In the genomic region with DNA sequence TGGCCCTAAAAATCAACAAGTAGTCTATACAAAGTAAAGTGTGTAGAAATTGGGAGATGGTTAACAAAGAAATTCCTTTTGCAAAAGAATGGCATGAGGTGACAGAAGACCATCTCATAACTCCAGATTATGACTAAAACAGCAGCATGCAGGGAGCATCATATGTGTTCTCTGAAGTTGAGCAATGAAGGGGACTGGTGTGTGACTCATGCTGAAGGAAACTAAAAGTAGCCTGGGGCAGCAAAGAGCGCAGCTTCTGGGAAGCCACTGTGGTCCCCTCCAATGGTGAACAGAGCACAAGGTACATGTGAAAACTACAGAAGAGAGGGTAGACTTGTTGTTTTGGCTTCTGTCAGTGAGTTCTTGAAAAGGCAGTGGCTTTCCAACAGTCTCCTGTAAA, we compare ENCODE assay signal across 11 cellular contexts.
DNase-seq lines count a peak whose midpoint lies in the region; ATAC-seq and TF ChIP-seq lines count a peak whose summit lies in the region.
"Had no signal": no experiment of that assay in that cellular context is flagged by ENCODE, and none has a peak within 500 bp of the region (broad histone marks: within the 10 kb centered on the region; RNA-seq: fewer than 3 reads in every experiment).

No MANE protein-coding gene starts in this region.

- H3K36me3 ChIP-seq in PC-9 (ENCODE audit: low read depth) = no peaks in the 10 kb centered on the region
- H3K36me3 ChIP-seq: thoracic aorta had no signal

- H3F3A ChIP-seq in PC-9 (ENCODE audit: insufficient read depth, low read depth) = no peaks in the 10 kb centered on the region

- CTCF ChIA-PET in PC-9 (lab: Charles Lee) = no interaction called here

- POLR2A ChIA-PET in PC-9 (lab: Charles Lee; ENCODE audit: unreplicated experiment) = no interaction called here

- peak overlapping the region; percentile 20; the same call in 1 of the 2 replicates for H3K4me2 ChIP-seq in PC-9

- BruUV-seq in PC-9 (replicated peaks; lab: Mats Ljungman, UMichigan) = no TSS peak

- no peaks in the 10 kb centered on the region for H4K20me1 ChIP-seq in PC-9 (ENCODE audit: insufficient read depth)

- DNase-seq in AG08395 (ENCODE audit: low spot score) = peak; percentile 82
- DNase-seq in PC-9 = peak; percentile 58 to 81
- DNase-seq in fibroblast of the aortic adventitia (ENCODE audit: low read depth) = peak; percentile 40
- DNase-seq in activated gamma-delta T cell (lab: John Stamatoyannopoulos, UW) = no peak
- DNase-seq in inferior parietal cortex (ENCODE audit: extremely low spot score) = no peak
- no peak for DNase-seq in NCI-H1436 (lab: John Stamatoyannopoulos, UW)
- no peak for DNase-seq in COLO668 (lab: John Stamatoyannopoulos, UW; ENCODE audit: unreplicated experiment)
- DNase-seq: kidney glomerular epithelial cell, NCI-H510A had no signal

- TF ChIP-seq CTCF in PC-9 (conservative IDR thresholded peaks at IDR 0.05) (no peak), fibroblast of the aortic adventitia (IDR thresholded peaks at IDR 0.05; ENCODE audit: insufficient read depth, low read length) (no peak)

- H3K27ac ChIP-seq in PC-9 = no peak overlapping the region
- H3K27ac ChIP-seq: thoracic aorta had no signal

- H3K4me3 ChIP-seq in PC-9 = no peak overlapping the region
- H3K4me3 ChIP-seq in fibroblast of the aortic adventitia (ENCODE audit: low read depth, low read length) = no peak overlapping the region
- H3K4me3 ChIP-seq: thoracic aorta had no signal

- H3K27me3 ChIP-seq in PC-9 (ENCODE audit: insufficient read depth, low read depth) = no peaks in the 10 kb centered on the region

- H3K9me3 ChIP-seq in PC-9 (ENCODE audit: insufficient read depth, low read depth) = no peaks in the 10 kb centered on the region
- H3K9me3 ChIP-seq: thoracic aorta had no signal

- no peaks in the 10 kb centered on the region; the same call in 1 of the 2 replicates for H3K9me2 ChIP-seq in PC-9 (ENCODE audit: insufficient read depth)

- peak; percentile 73 for ATAC-seq in GM21717 (IDR thresholded peaks at IDR 0.05; ENCODE audit: unreplicated experiment)

- peaks cover 9% of the 10 kb centered on the region; the same call in 1 of the 2 replicates for H3K4me1 ChIP-seq in PC-9 (replicated peaks; ENCODE audit: insufficient read depth)

- intact Hi-C loops in PC-9 (cut with micrococcal nuclease; ENCODE audit: unreplicated experiment) = no loop called here

- no peak overlapping the region for H2AFZ ChIP-seq in PC-9

- H3K79me2 ChIP-seq in PC-9 (ENCODE audit: low read depth) = no peaks in the 10 kb centered on the region

Comparison
In these comparisons a context has a peak if more than half of its experiments do, and no peak if none do; other contexts are left out.
1. DNase-seq: peak in AG08395 (single experiment), PC-9 (2 of 2) and fibroblast of the aortic adventitia (single experiment); none in activated gamma-delta T cell (single experiment), inferior parietal cortex (single experiment), NCI-H1436 (single experiment) and COLO668 (single experiment).